18 cellular contexts compared by ENCODE assay signal in the genomic region with DNA sequence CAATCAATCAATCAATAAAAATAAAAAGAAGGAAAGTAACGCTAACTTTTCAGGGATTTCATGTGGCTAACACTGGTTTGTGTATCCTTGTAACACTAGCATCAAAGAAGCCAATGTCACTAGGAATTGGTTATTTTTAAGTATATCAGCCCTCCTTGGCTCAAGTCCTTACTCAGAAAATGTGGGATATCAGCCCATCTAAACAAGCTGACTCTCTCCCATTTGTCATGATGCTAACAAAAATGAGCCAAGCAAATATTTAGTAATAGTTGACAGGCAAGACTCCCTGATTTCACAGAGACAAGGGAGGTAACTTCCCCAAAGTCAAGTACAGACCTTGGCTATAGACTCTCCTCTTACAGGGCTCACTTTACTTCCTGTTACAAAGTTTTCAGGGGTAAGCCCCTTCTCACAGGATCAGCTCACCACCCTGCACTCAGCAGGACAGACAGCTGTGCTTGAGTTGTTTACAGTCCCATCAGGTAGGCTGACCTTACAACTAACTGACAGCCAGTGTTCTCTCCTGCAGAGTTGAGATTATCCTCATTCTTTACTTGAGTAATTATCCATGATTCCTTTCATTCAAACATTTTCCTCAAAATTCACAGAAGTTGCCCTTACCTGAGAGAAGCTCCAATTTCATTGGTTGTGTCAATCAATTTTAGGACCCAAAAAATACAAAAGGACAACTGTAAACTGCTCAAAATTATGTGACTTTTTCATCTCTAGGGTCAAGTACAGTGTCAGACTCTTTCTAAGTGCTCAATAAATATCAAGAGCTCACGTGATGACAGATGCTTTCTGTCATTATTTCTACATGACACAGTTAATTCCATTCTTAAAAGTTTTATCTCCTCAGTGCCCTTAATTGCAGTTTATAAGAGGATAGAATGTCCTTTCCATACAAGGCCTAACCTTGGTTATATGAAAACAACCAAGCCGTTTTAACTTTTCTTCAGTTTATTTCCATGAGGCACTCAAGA. TPM values are rescaled to one million over a fixed set of nuclear protein-coding genes. Genes with fewer than 3 reads are reported as not detected.
A peak's percentile ranks its signal among the peaks of the same experiment; 100 is the strongest.
DNase-seq lines count a peak whose midpoint lies in the region; ATAC-seq, FAIRE-seq and TF ChIP-seq lines count a peak whose summit lies in the region.
"Had no signal": no experiment of that assay in that cellular context is flagged by ENCODE, and none has a peak within 500 bp of the region (broad histone marks: within the 10 kb centered on the region; RNA-seq: fewer than 3 reads in every experiment).

No MANE protein-coding gene starts in this region.

- ATAC-seq in SK-N-SH treated with all-trans-retinoic acid at 6 μM for 48 hours (no peak), left colon (no peak)
- ATAC-seq: activated CD4-positive, alpha-beta T cell treated with anti-CD3 and anti-CD28 coated beads for 36 hours had no signal

- no peak for TF ChIP-seq RAD21 in SK-N-SH (IDR thresholded peaks at IDR 0.05; ENCODE audit: low read length)

- H3K27ac ChIP-seq in SK-N-SH (ENCODE audit: low read depth in 2 of 2, low read length in 1 of 2), result no peak overlapping the region
- H3K27ac ChIP-seq: dorsolateral prefrontal cortex, uterus had no signal

- H3K9ac ChIP-seq in SK-N-SH, result no peak overlapping the region
- no peak overlapping the region for H3K9ac ChIP-seq in adipocyte (ENCODE audit: low read length)

- H3K36me3 ChIP-seq in SK-N-SH (replicated peaks in 1 of 2; ENCODE audit: control insufficient read depth in 1 of 2, insufficient read depth in 2 of 2, low read length in 1 of 2), result no peaks in the 10 kb centered on the region
- no peaks in the 10 kb centered on the region for H3K36me3 ChIP-seq in adipocyte (ENCODE audit: control insufficient read depth, insufficient read depth, low read length, severe bottlenecking)
- H3K36me3 ChIP-seq: uterus had no signal

- H3K4me2 ChIP-seq in SK-N-SH, result no peak overlapping the region

- H3K27me3 ChIP-seq in SK-N-SH (ENCODE audit: insufficient read depth), result no peaks in the 10 kb centered on the region
- H3K27me3 ChIP-seq in adipocyte (replicated peaks; ENCODE audit: control insufficient read depth, insufficient read depth, low read length), result no peaks in the 10 kb centered on the region
- H3K27me3 ChIP-seq: dorsolateral prefrontal cortex, uterus had no signal

- H4K20me1 ChIP-seq in SK-N-SH (ENCODE audit: insufficient read depth), result no peaks in the 10 kb centered on the region

- peaks cover 9% of the 10 kb centered on the region for H3F3A ChIP-seq in SK-N-SH (replicated peaks; ENCODE audit: insufficient read depth)

- H3K79me2 ChIP-seq in SK-N-SH (ENCODE audit: insufficient read depth), result no peaks in the 10 kb centered on the region

- H3K9me3 ChIP-seq in SK-N-SH (no peaks in the 10 kb centered on the region), adipocyte (ENCODE audit: control insufficient read depth, low read length) (no peaks in the 10 kb centered on the region)
- H3K9me3 ChIP-seq: uterus had no signal

- FAIRE-seq in HTR-8/SVneo (lab: Jason Lieb, UNC), result peak; percentile 60

- no peak for TF ChIP-seq CTCF in SK-N-SH (IDR thresholded peaks at IDR 0.05)

- no peak overlapping the region for H3K4me3 ChIP-seq in SK-N-SH (ENCODE audit: low read depth in 2 of 2, low read length in 1 of 2)
- no peak overlapping the region for H3K4me3 ChIP-seq in adipocyte (ENCODE audit: low read length)
- H3K4me3 ChIP-seq: dorsolateral prefrontal cortex, uterus had no signal

- no peak overlapping the region for H2AFZ ChIP-seq in SK-N-SH (ENCODE audit: low read depth)

- DNase-seq in SK-N-SH, result no peak
- DNase-seq in HTR-8/SVneo (ENCODE audit: insufficient read length, low spot score), result no peak
- DNase-seq in adipocyte (ENCODE audit: low read depth), result peak; percentile 41
- DNase-seq in smooth muscle cell of the brain vasculature (ENCODE audit: low read depth, low spot score), result peak; percentile 18
- DNase-seq in stimulated activated CD4-positive, alpha-beta T cell treated with anti-CD3 and anti-CD28 coated beads, Interleukin-1b, Interleukin-23, amount 100 ng/mL, for 48 hours, result no peak
- no peak for DNase-seq in OCI-M2 (lab: John Stamatoyannopoulos, UW; ENCODE audit: unreplicated experiment)
- DNase-seq in left colon, result no peak
- DNase-seq: 8988T; activated CD4-positive, alpha-beta T cell treated with anti-CD3 and anti-CD28 coated beads for 36 hours; DND-41; dorsolateral prefrontal cortex; hippocampal formation; NCI-H2171 treated with DMSO at 0.1 percent for 48 hours; right cardiac atrium; SHP77 treated with DMSO at 0.1 percent for 48 hours; uterus had no signal

- intact Hi-C loops in left colon (cut with DNase I, micrococcal nuclease), result no loop called here

- WGBS in SK-N-SH (ENCODE audit: low lambda C conversion rate), result 53% methylated on average over 3 of the region's 3 CpGs

- POLR2A ChIA-PET in SK-N-SH (lab: Yijun Ruan, JAX), result no interaction called here

- TF ChIP-seq EP300 in SK-N-SH (IDR thresholded peaks at IDR 0.05; ENCODE audit: borderline replicate concordance in 1 of 2, low read depth in 1 of 2, low read length in 1 of 2), result no peak

- H3K4me1 ChIP-seq in SK-N-SH (ENCODE audit: control insufficient read depth in 1 of 2, insufficient read depth in 2 of 2, low read depth in 1 of 2, low read length in 1 of 2) (peaks cover 0 to 12% of the 10 kb centered on the region in 2 experiments; a peak in 2 of 4 replicates), adipocyte (ENCODE audit: control insufficient read depth, insufficient read depth, low read length) (peaks cover 42% of the 10 kb centered on the region)
- H3K4me1 ChIP-seq: uterus had no signal

- no peaks in the 10 kb centered on the region for H3K9me2 ChIP-seq in SK-N-SH

- CTCF ChIA-PET in SK-N-SH (lab: Yijun Ruan, JAX), result interaction anchor here (1.5 kb wide), 1 partner anchor 636 kb away, joined by 3 read pairs; no protein-coding TSS in a partner anchor

TF ChIP-seq in SK-N-SH treated with all-trans-retinoic acid at 6 μM for 48 hours, 23 proteins besides CTCF, POLR2A, EP300 and RAD21:
- TF ChIP-seq RARB (CRISPR knock-in tag; IDR thresholded peaks at IDR 0.05) (no peak), ISL1 (CRISPR knock-in tag; IDR thresholded peaks at IDR 0.05) (peak; percentile 50)

TF ChIP-seq in SK-N-SH, 30 proteins besides CTCF, POLR2A, EP300 and RAD21:
- TF ChIP-seq TCF12 (IDR thresholded peaks at IDR 0.05) (no peak), GATA2 (CRISPR knock-in tag; IDR thresholded peaks at IDR 0.05) (no peak), EZH2phosphoT487 (IDR thresholded peaks at IDR 0.05; ENCODE audit: borderline replicate concordance, low read depth) (no peak), SIN3A (IDR thresholded peaks at IDR 0.05; ENCODE audit: borderline replicate concordance, low read depth, low read length) (no peak), RXRA (IDR thresholded peaks at IDR 0.05; ENCODE audit: borderline replicate concordance, low read depth) (no peak), FOXJ3 (CRISPR knock-in tag; IDR thresholded peaks at IDR 0.05) (no peak), YY1 (IDR thresholded peaks at IDR 0.05; ENCODE audit: low read depth) (no peak), RFX5 (IDR thresholded peaks at IDR 0.05; ENCODE audit: low read length) (no peak), FOSL2 (IDR thresholded peaks at IDR 0.05; ENCODE audit: borderline replicate concordance, low read depth) (no peak)
- TF ChIP-seq, protein P1, sequence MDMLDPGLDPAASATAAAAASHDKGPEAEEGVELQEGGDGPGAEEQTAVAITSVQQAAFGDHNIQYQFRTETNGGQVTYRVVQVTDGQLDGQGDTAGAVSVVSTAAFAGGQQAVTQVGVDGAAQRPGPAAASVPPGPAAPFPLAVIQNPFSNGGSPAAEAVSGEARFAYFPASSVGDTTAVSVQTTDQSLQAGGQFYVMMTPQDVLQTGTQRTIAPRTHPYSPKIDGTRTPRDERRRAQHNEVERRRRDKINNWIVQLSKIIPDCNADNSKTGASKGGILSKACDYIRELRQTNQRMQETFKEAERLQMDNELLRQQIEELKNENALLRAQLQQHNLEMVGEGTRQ (IDR thresholded peaks at IDR 0.05; ENCODE audit: borderline replicate concordance, low read depth, low read length), result no peak
- TF ChIP-seq, protein P2, sequence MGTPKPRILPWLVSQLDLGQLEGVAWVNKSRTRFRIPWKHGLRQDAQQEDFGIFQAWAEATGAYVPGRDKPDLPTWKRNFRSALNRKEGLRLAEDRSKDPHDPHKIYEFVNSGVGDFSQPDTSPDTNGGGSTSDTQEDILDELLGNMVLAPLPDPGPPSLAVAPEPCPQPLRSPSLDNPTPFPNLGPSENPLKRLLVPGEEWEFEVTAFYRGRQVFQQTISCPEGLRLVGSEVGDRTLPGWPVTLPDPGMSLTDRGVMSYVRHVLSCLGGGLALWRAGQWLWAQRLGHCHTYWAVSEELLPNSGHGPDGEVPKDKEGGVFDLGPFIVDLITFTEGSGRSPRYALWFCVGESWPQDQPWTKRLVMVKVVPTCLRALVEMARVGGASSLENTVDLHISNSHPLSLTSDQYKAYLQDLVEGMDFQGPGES (IDR thresholded peaks at IDR 0.05; ENCODE audit: low read depth, low read length), result no peak
- TF ChIP-seq, protein P3, sequence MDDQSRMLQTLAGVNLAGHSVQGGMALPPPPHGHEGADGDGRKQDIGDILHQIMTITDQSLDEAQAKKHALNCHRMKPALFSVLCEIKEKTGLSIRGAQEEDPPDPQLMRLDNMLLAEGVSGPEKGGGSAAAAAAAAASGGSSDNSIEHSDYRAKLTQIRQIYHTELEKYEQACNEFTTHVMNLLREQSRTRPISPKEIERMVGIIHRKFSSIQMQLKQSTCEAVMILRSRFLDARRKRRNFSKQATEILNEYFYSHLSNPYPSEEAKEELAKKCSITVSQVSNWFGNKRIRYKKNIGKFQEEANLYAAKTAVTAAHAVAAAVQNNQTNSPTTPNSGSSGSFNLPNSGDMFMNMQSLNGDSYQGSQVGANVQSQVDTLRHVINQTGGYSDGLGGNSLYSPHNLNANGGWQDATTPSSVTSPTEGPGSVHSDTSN (IDR thresholded peaks at IDR 0.05), result no peak
TF ChIP-seq in SK-N-SH: peak in this region for 0.

RNA-seq across cellular contexts. Expression of a gene that starts 38.1 kb away (rescaled TPM):
- polyA plus RNA-seq in SK-N-SH (2012; rRNA removed), result 0.05 TPM in 2 replicates
- 0.04 TPM in 2 replicates for polyA plus RNA-seq in SK-N-SH (2012; cell fraction: cytosol; rRNA removed)
- not detected in 2 replicates for polyA plus RNA-seq in SK-N-SH (2012; cell fraction: nucleus; rRNA removed)
- 1 to 10 TPM; 1.8 to 4.8 TPM for total RNA-seq in left colon
- total RNA-seq: activated CD4-positive, alpha-beta T cell treated with anti-CD3 and anti-CD28 coated beads for 36 hours; HT1080 had no signal

Comparison
In these comparisons a context has a peak if more than half of its experiments do, and no peak if none do; other contexts are left out.
1. DNase-seq: peak in adipocyte (single experiment) and smooth muscle cell of the brain vasculature (single experiment); none in SK-N-SH (single experiment), HTR-8/SVneo (single experiment), stimulated activated CD4-positive, alpha-beta T cell treated with anti-CD3 and anti-CD28 coated beads, Interleukin-1b, Interleukin-23, amount 100 ng/mL, for 48 hours (single experiment), OCI-M2 (single experiment) and left colon (0 of 2).